Comparison of ENCODE assay signal across 8 cellular contexts in the genomic region with DNA sequence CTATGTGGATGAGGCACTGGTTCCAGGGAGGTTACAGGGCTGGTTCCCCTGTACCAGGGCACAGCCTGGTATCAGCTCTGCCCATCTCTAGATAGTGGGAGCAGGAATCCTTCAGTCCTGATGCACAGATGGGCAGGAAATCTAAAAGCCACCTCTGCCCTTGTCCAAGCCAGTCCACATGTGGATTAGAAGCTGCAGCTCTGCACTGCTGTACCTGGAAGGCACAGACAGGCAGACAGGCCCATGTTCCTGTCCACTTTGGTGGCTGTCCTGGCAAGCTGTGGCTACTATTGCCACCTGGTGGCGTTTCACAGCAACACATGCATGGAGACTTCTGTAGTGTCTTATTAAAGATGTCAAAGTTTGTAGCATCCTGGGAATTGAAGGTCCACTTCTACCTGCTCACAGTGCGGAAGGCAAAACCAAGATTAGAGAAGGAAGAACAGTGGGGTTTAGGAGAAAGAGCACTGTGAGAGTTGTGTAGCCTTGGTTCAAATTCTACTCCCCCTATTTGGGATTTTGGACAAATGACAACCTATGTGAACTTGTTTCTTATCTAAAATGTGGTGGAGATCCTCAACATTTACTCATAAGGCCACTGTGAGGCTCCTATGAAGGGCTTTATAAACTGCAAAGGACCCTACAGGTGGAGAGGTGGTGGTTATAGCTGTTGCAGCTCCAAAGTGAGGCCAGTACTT. TPM values are rescaled to one million over a fixed set of nuclear protein-coding genes. Genes with fewer than 3 reads are reported as not detected.
DNase-seq lines count a peak whose midpoint lies in the region; ATAC-seq, FAIRE-seq and TF ChIP-seq lines count a peak whose summit lies in the region.

No MANE protein-coding gene starts in this region.

- 11% methylated on average over 2 of the region's 2 CpGs for WGBS in mammary epithelial cell (ENCODE audit: low coverage, missing lambda C conversion rate)

- H3K4me2 ChIP-seq in mammary epithelial cell (ENCODE audit: insufficient read depth, low read depth, low read length): no peak overlapping the region
- H3K4me2 ChIP-seq in keratinocyte (ENCODE audit: control insufficient read depth, extremely low read depth, insufficient read depth, low read depth, low read length): no peak overlapping the region

- H3K9ac ChIP-seq in mammary epithelial cell (ENCODE audit: insufficient read depth, low read length): no peak overlapping the region
- no peak overlapping the region for H3K9ac ChIP-seq in keratinocyte (ENCODE audit: control insufficient read depth, extremely low read depth, insufficient read depth, low read length)

- CTCF ChIA-PET in mammary epithelial cell (lab: Charles Lee; ENCODE audit: low non-redundant PET): interaction anchor here (0.6 to 0.8 kb wide), 2 partner anchors 160 to 177 kb away, joined by 3 to 4 read pairs; no protein-coding TSS in a partner anchor

- ATAC-seq in HG02763 (IDR thresholded peaks at IDR 0.05; ENCODE audit: unreplicated experiment): peak; percentile 65

- no peak overlapping the region for H3K27ac ChIP-seq in VCaP
- no peak overlapping the region for H3K27ac ChIP-seq in mammary epithelial cell (ENCODE audit: insufficient read depth, low read depth, low read length)
- no peak overlapping the region for H3K27ac ChIP-seq in keratinocyte (ENCODE audit: control insufficient read depth, insufficient read depth, low read length)

- H3K36me3 ChIP-seq in GM06990 (ENCODE audit: control insufficient read depth, insufficient read depth, low read length) (no peaks in the 10 kb centered on the region), mammary epithelial cell (ENCODE audit: insufficient read depth, low read length) (no peaks in the 10 kb centered on the region), keratinocyte (ENCODE audit: control insufficient read depth in 2 of 2, extremely low read depth in 1 of 2, insufficient read depth in 2 of 2, low read length in 2 of 2) (no peaks in the 10 kb centered on the region)

- H3K9me3 ChIP-seq in mammary epithelial cell (replicated peaks; ENCODE audit: insufficient read depth, low read length): no peaks in the 10 kb centered on the region
- no peaks in the 10 kb centered on the region for H3K9me3 ChIP-seq in keratinocyte (ENCODE audit: control insufficient read depth, low read depth, low read length)

- intact Hi-C loops in mammary epithelial cell (cut with micrococcal nuclease): loop anchor here (1.0 to 10.0 kb wide), 6 partner anchors 86 to 668 kb away; no protein-coding TSS in a partner anchor

- FAIRE-seq in keratinocyte (lab: Jason Lieb, UNC): peak; percentile 76

- H2AFZ ChIP-seq in mammary epithelial cell (ENCODE audit: low read depth, low read length) (no peak overlapping the region), keratinocyte (ENCODE audit: control insufficient read depth, low read length) (no peak overlapping the region)

- H3K4me1 ChIP-seq in mammary epithelial cell (ENCODE audit: insufficient read depth, low read length) (peaks cover 7% of the 10 kb centered on the region), keratinocyte (ENCODE audit: control insufficient read depth, extremely low read depth, insufficient read depth, low read length) (no peaks in the 10 kb centered on the region)

- BruUV-seq in mammary epithelial cell (replicated peaks; lab: Mats Ljungman, UMichigan): no TSS peak

- no peaks in the 10 kb centered on the region for H3K9me1 ChIP-seq in keratinocyte (ENCODE audit: control insufficient read depth, extremely low read depth, insufficient read depth, low read length)

- H3K4me3 ChIP-seq in GM06990 (replicated peaks; ENCODE audit: low read depth, low read length): no peak overlapping the region
- H3K4me3 ChIP-seq in mammary epithelial cell (replicated peaks in 1 of 3; ENCODE audit: insufficient read depth in 1 of 3, low read depth in 2 of 3, low read length in 3 of 3): no peak overlapping the region
- no peak overlapping the region for H3K4me3 ChIP-seq in keratinocyte (ENCODE audit: control insufficient read depth in 2 of 3, extremely low read depth in 1 of 3, insufficient read depth in 2 of 3, low read depth in 1 of 3, low read length in 3 of 3)

- in situ Hi-C loops in mammary epithelial cell (cut with MboI; ENCODE audit: low sequenced_read_pairs in 2 of 2): loop anchor here (25.0 kb wide), 2 partner anchors 405 to 680 kb away; a partner anchor contains a TSS

- dilution Hi-C loops in mammary epithelial cell (cut with HindIII; ENCODE audit: low sequenced_read_pairs): loop anchor here (25.0 kb wide), 1 partner anchor 180 kb away; no protein-coding TSS in a partner anchor
- dilution Hi-C loops in keratinocyte (cut with MboI; ENCODE audit: extremely low pct_ligation_motif_present, low sequenced_read_pairs): no loop called here

- no peaks in the 10 kb centered on the region for H4K20me1 ChIP-seq in mammary epithelial cell (ENCODE audit: insufficient read depth, low read length)
- H4K20me1 ChIP-seq in keratinocyte (ENCODE audit: control insufficient read depth, extremely low read depth, insufficient read depth, low read length): no peaks in the 10 kb centered on the region

- H3K27me3 ChIP-seq in GM06990 (replicated peaks; ENCODE audit: control insufficient read depth, insufficient read depth, low read length) (no peaks in the 10 kb centered on the region), mammary epithelial cell (ENCODE audit: insufficient read depth, low read length) (no peaks in the 10 kb centered on the region), keratinocyte (ENCODE audit: control insufficient read depth, extremely low read depth, insufficient read depth, low read length) (peaks cover 4% of the 10 kb centered on the region)

- TF ChIP-seq CTCF in GM06990 (IDR thresholded peaks at IDR 0.05; ENCODE audit: insufficient read depth, low read length, poor library complexity, severe bottlenecking) (peak; percentile 78), VCaP (conservative IDR thresholded peaks at IDR 0.05) (peak; percentile 89), mammary epithelial cell (conservative IDR thresholded peaks at IDR 0.05 in 1 of 2, IDR thresholded peaks at IDR 0.05 in 1 of 2; ENCODE audit: extremely low read depth in 1 of 2, insufficient read depth in 1 of 2, low read depth in 1 of 2, low read length in 2 of 2) (peak; percentile 86 to 89), keratinocyte (optimal IDR thresholded peaks at IDR 0.05 in 1 of 3, IDR thresholded peaks at IDR 0.05 in 1 of 3, conservative IDR thresholded peaks at IDR 0.05 in 1 of 3; ENCODE audit: extremely low read depth in 1 of 3, insufficient read depth in 2 of 3, low read length in 3 of 3) (peak; percentile 82 to 92 (median 84))

- DNase-seq in GM06990 (ENCODE audit: extremely low read depth, insufficient read length) (peak; percentile 12), NCI-H1930 (lab: John Stamatoyannopoulos, UW) (peak; percentile 52 to 70), mammary epithelial cell (peak; percentile 67), keratinocyte (ENCODE audit: low read depth, low spot score) (peak; percentile 25), GOT3 (lab: John Stamatoyannopoulos, UW) (no peak)
- peak; percentile 66 to 74 for DNase-seq in stimulated activated CD4-positive, alpha-beta T cell treated with anti-CD3 and anti-CD28 coated beads, Interleukin-2, amount 100 ng/mL, for 24 hours

- H3K79me2 ChIP-seq in mammary epithelial cell (ENCODE audit: insufficient read depth, low read length): no peaks in the 10 kb centered on the region
- H3K79me2 ChIP-seq in keratinocyte (ENCODE audit: control insufficient read depth, insufficient read depth, low read length): no peaks in the 10 kb centered on the region

RNA-seq across cellular contexts. Expression of a gene that starts 30.1 kb away (rescaled TPM):
- total RNA-seq in mammary epithelial cell: 10 to 100 TPM; 38.4 to 46.2 TPM
- polyA plus RNA-seq in mammary epithelial cell (11.0 TPM), keratinocyte (4.0 to 8.7 TPM (median 7.5 TPM) in 3 replicates)
- polyA minus RNA-seq in mammary epithelial cell (44.8 TPM), keratinocyte (15.8 to 39.2 TPM (median 26.1 TPM) in 3 replicates)
- polyA plus RNA-seq in keratinocyte (2011; ENCODE audit: low read depth): 4.6 TPM
- polyA plus RNA-seq in keratinocyte (2011; cell fraction: cytosol; rRNA removed): 3.4 and 4.5 TPM in 2 replicates
- 15.0 and 17.8 TPM in 2 replicates for polyA plus RNA-seq in keratinocyte (2011; cell fraction: nucleus; rRNA removed)
- 5.7 and 7.0 TPM in 2 replicates for polyA plus RNA-seq in keratinocyte (2012; ENCODE audit: low replicate concordance)
- polyA minus RNA-seq in keratinocyte (2011; cell fraction: cytosol; rRNA and poly(A)+ RNA removed): 4.8 TPM
- 20.9 and 44.0 TPM in 2 replicates for polyA minus RNA-seq in keratinocyte (2011; cell fraction: nucleus; rRNA and poly(A)+ RNA removed)
